Comparison of ENCODE assay signal across 8 cellular contexts in genomic region chr13:38350114-38350617, GRCh38. TPM values are rescaled to one million over a fixed set of nuclear protein-coding genes. Genes with fewer than 3 reads are reported as not detected.
DNase-seq lines count a peak whose midpoint lies in the region; ATAC-seq and TF ChIP-seq lines count a peak whose summit lies in the region.

No MANE protein-coding gene starts in this region.

- no peaks in the 10 kb centered on the region for H4K20me1 ChIP-seq in IMR-90 (ENCODE audit: insufficient read depth, low read length)

- H2AK9ac ChIP-seq in IMR-90 (replicated peaks; ENCODE audit: low read depth, low read length, poor library complexity): peak overlapping the region; percentile 92

- peak overlapping the region; percentile 70 for H3K4me3 ChIP-seq in IMR-90 (ENCODE audit: insufficient read depth, low read depth, low read length)
- peak overlapping the region; percentile 81 for H3K4me3 ChIP-seq in choroid plexus epithelial cell (ENCODE audit: low read depth, low read length)
- peak overlapping the region; percentile 48 to 78 for H3K4me3 ChIP-seq in left lung

- H3K9me3 ChIP-seq in IMR-90 (ENCODE audit: control insufficient read depth, insufficient read depth, low read length): no peaks in the 10 kb centered on the region
- H3K9me3 ChIP-seq in left lung: no peaks in the 10 kb centered on the region

- H3K9ac ChIP-seq in IMR-90 (ENCODE audit: low read depth, low read length): peak overlapping the region; percentile 91

- peak overlapping the region; percentile 65 for H3K23ac ChIP-seq in IMR-90 (ENCODE audit: low read depth, low read length)

- TSS peak; percentile 63 for BruUV-seq in IMR-90 (replicated peaks; lab: Mats Ljungman, UMichigan)

- TF ChIP-seq CTCF in IMR-90 (conservative IDR thresholded peaks at IDR 0.05; ENCODE audit: low read depth, low read length) (no peak), VCaP (conservative IDR thresholded peaks at IDR 0.05) (no peak), choroid plexus epithelial cell (conservative IDR thresholded peaks at IDR 0.05; ENCODE audit: low read depth, low read length) (no peak), left lung (IDR thresholded peaks at IDR 0.05) (no peak)

- H3K18ac ChIP-seq in IMR-90 (ENCODE audit: low read depth, low read length): peak overlapping the region; percentile 37; the same call in 1 of the 2 replicates

- H4K5ac ChIP-seq in IMR-90 (ENCODE audit: low read depth, low read length): peak overlapping the region; percentile 49

- peak overlapping the region; percentile 80 for H2AK5ac ChIP-seq in IMR-90 (ENCODE audit: low read depth, low read length)

- H3K4ac ChIP-seq in IMR-90 (ENCODE audit: low read depth, low read length): peak overlapping the region; percentile 95

- peak overlapping the region; percentile 58 for H2BK120ac ChIP-seq in IMR-90 (ENCODE audit: low read depth, low read length)

- H3K27me3 ChIP-seq in IMR-90 (ENCODE audit: control insufficient read depth, insufficient read depth, low read length) (no peaks in the 10 kb centered on the region), left lung (no peaks in the 10 kb centered on the region)

- peak overlapping the region; percentile 5; the same call in 1 of the 2 replicates for H2BK20ac ChIP-seq in IMR-90 (ENCODE audit: low read depth, low read length)

- CTCF ChIA-PET in IMR-90 (lab: Yijun Ruan, JAX): interaction anchor here (0.7 kb wide), 1 partner anchor 15 kb away, joined by 3 read pairs; no protein-coding TSS in a partner anchor

- TF ChIP-seq RAD21 in IMR-90 (IDR thresholded peaks at IDR 0.05; ENCODE audit: low read length): no peak

- ATAC-seq in GM21528 (IDR thresholded peaks at IDR 0.05; ENCODE audit: low FRiP score, unreplicated experiment) (peak; percentile 48), IMR-90 (ENCODE audit: low read depth) (peak; percentile 28), left lung (peak; percentile 72)

- H2AFZ ChIP-seq in IMR-90 (replicated peaks; ENCODE audit: low read length, poor library complexity): peak overlapping the region; percentile 97

- TF ChIP-seq POLR2A in IMR-90 (IDR thresholded peaks at IDR 0.05; ENCODE audit: low read depth, low read length): no peak; the same call in 1 of the 2 replicates

- dilution Hi-C loops in IMR-90 (cut with HindIII; ENCODE audit: low sequenced_read_pairs, unreplicated experiment): no loop called here

- WGBS in IMR-90 (ENCODE audit: extremely low coverage in 2 of 2, insufficient read length in 1 of 2), 2 experiments: 7% methylated on average over 3 of the region's 19 CpGs; no CpG with 5 or more reads in 1 of the 2 experiments

- H3K79me1 ChIP-seq in IMR-90 (ENCODE audit: low read depth in 1 of 2, low read length in 2 of 2): peaks cover 5 to 21% of the 10 kb centered on the region in 2 experiments; a peak in 3 of 4 replicates

- peak overlapping the region; percentile 95 for H4K91ac ChIP-seq in IMR-90 (ENCODE audit: insufficient read depth, low read depth, low read length)

- peak overlapping the region; percentile 98 for H3K14ac ChIP-seq in IMR-90 (replicated peaks; ENCODE audit: low read depth, low read length)

- H3K4me1 ChIP-seq in IMR-90 (ENCODE audit: control insufficient read depth, insufficient read depth, low read length): peaks cover 2% of the 10 kb centered on the region
- H3K4me1 ChIP-seq in left lung: peaks cover 13 to 29% of the 10 kb centered on the region in 2 donors

- peak overlapping the region; percentile 63 to 89 for H4K8ac ChIP-seq in IMR-90 (ENCODE audit: low read depth in 2 of 2, low read length in 2 of 2)

- H2BK5ac ChIP-seq in IMR-90 (ENCODE audit: low read depth, low read length, poor library complexity, severe bottlenecking): peak overlapping the region; percentile 80

- POLR2A ChIA-PET in IMR-90 (lab: Charles Lee; ENCODE audit: unreplicated experiment): interaction anchor here (0.5 to 0.6 kb wide), 2 partner anchors 33 to 75 kb away, joined by 3 to 4 read pairs; no protein-coding TSS in a partner anchor

- in situ Hi-C loops in IMR-90 (cut with MboI; ENCODE audit: low sequenced_read_pairs): loop anchor here (25.0 kb wide), 2 partner anchors 713 to 1313 kb away; no protein-coding TSS in a partner anchor

- peak overlapping the region; percentile 81 for H3K4me2 ChIP-seq in IMR-90 (ENCODE audit: low read depth, low read length)

- DNase-seq in DMS53 treated with DMSO at 0.1 percent for 48 hours (lab: John Stamatoyannopoulos, UW; ENCODE audit: unreplicated experiment) (peak; percentile 64), IMR-90 (peak; percentile 50), choroid plexus epithelial cell (ENCODE audit: low read depth) (peak; percentile 65), left lung (peak; percentile 82 to 87), middle frontal gyrus (ENCODE audit: extremely low spot score, low spot score) (no peak)
- DNase-seq in stimulated activated CD4-positive, alpha-beta T cell treated with anti-CD3 and anti-CD28 coated beads, Interleukin-4, amount 100 ng/mL, for 48 hours (ENCODE audit: low read depth in 2 of 2): peak; percentile 26 to 41

- H3K56ac ChIP-seq in IMR-90 (ENCODE audit: extremely low read depth, insufficient read depth, low read length): peak overlapping the region; percentile 85

- H3K36me3 ChIP-seq in IMR-90 (ENCODE audit: control insufficient read depth, insufficient read depth, low read length) (peaks cover 2% of the 10 kb centered on the region), left lung (peaks cover 0 to 19% of the 10 kb centered on the region in 2 donors)

- no peaks in the 10 kb centered on the region for H3K9me1 ChIP-seq in IMR-90 (ENCODE audit: insufficient read depth, low read length)

- intact Hi-C loops in IMR-90 (cut with micrococcal nuclease) (no loop called here), left lung (cut with DNase I) (no loop called here)

- H3K27ac ChIP-seq in IMR-90 (ENCODE audit: insufficient read depth, low read length) (peak overlapping the region; percentile 89), VCaP (peak overlapping the region; percentile 86), left lung (peak overlapping the region; percentile 85 to 90)

- H2BK15ac ChIP-seq in IMR-90 (ENCODE audit: low read depth, low read length): 0 out of 3 replicates have a peak overlapping the region, but pooled peaks have one; percentile 2

TF ChIP-seq in IMR-90, 13 proteins besides CTCF, POLR2A, EP300 and RAD21:
- TF ChIP-seq NFE2L2 (IDR thresholded peaks at IDR 0.05; ENCODE audit: low read depth, low read length): no peak
- no peak for TF ChIP-seq FOS (IDR thresholded peaks at IDR 0.05; ENCODE audit: low read depth, low read length)
- no peak for TF ChIP-seq MAZ (IDR thresholded peaks at IDR 0.05; ENCODE audit: borderline replicate concordance, low read depth, low read length)
- TF ChIP-seq, protein P1, sequence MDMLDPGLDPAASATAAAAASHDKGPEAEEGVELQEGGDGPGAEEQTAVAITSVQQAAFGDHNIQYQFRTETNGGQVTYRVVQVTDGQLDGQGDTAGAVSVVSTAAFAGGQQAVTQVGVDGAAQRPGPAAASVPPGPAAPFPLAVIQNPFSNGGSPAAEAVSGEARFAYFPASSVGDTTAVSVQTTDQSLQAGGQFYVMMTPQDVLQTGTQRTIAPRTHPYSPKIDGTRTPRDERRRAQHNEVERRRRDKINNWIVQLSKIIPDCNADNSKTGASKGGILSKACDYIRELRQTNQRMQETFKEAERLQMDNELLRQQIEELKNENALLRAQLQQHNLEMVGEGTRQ (IDR thresholded peaks at IDR 0.05; ENCODE audit: low read depth, low read length): no peak; the same call in 1 of the 2 replicates
- no peak for TF ChIP-seq BHLHE40 (IDR thresholded peaks at IDR 0.05; ENCODE audit: low read depth, low read length)
- 0 out of 2 replicates have a peak, but pooled peaks have one; percentile 34 for TF ChIP-seq CHD1 (IDR thresholded peaks at IDR 0.05; ENCODE audit: low read depth, low read length)
- TF ChIP-seq RFX5 (IDR thresholded peaks at IDR 0.05; ENCODE audit: low read depth, low read length): no peak

RNA-seq across cellular contexts. Expression of gene UFM1, which starts 0.5 kb away (rescaled TPM):
- total RNA-seq in IMR-90 (2012; rRNA removed) (94.5 and 127 TPM in 2 replicates), left lung (10 to 100 TPM; 58.5 to 65.9 TPM)
- 36.0 and 43.5 TPM in 2 replicates for polyA plus RNA-seq in IMR-90 (2012; rRNA removed)
- polyA plus RNA-seq in IMR-90 (2012; cell fraction: cytosol; rRNA removed): 9.5 and 10.2 TPM in 2 replicates
- 6.6 and 52.3 TPM in 2 replicates for polyA plus RNA-seq in IMR-90 (2012; cell fraction: nucleus; rRNA removed; ENCODE audit: low replicate concordance)
